ENCODE assay signal across 29 cellular contexts in genomic region chr1:118659646-118660045, GRCh38.
DNase-seq lines count a peak whose midpoint lies in the region; ATAC-seq, FAIRE-seq and TF ChIP-seq lines count a peak whose summit lies in the region.
"Had no signal": no experiment of that assay in that cellular context is flagged by ENCODE, and none has a peak within 500 bp of the region (broad histone marks: within the 10 kb centered on the region; RNA-seq: fewer than 3 reads in every experiment).

No MANE protein-coding gene starts in this region.

- 2% methylated on average over 3 of the region's 3 CpGs for WGBS in K562 (ENCODE audit: insufficient coverage, low coverage, missing lambda C conversion rate)
- WGBS in smooth muscle cell (ENCODE audit: low lambda C conversion rate): 8% methylated on average over 3 of the region's 3 CpGs

- no TSS peak for BruUV-seq in K562 (replicated peaks; lab: Mats Ljungman, UMichigan)

- no peaks in the 10 kb centered on the region for H3K79me2 ChIP-seq in K562 (ENCODE audit: control insufficient read depth, insufficient read depth, low read length)
- no peaks in the 10 kb centered on the region for H3K79me2 ChIP-seq in smooth muscle cell (ENCODE audit: low read depth)

- H4K20me1 ChIP-seq in K562 (replicated peaks; ENCODE audit: control insufficient read depth, insufficient read depth, low read length): no peaks in the 10 kb centered on the region
- no peaks in the 10 kb centered on the region for H4K20me1 ChIP-seq in smooth muscle cell (ENCODE audit: low read depth)

- intact Hi-C loops in Right ventricle myocardium inferior (cut with DNase I): no loop called here
- intact Hi-C loops in K562 (cut with micrococcal nuclease): no loop called here

- no peaks in the 10 kb centered on the region for H3K9me1 ChIP-seq in K562 (ENCODE audit: control insufficient read depth, insufficient read depth, low read length)

- POLR2A ChIA-PET in K562 (lab: Yijun Ruan, JAX): no interaction called here

- peak; percentile 70 for ATAC-seq in Right ventricle myocardium inferior
- ATAC-seq in K562: no peak
- ATAC-seq in GM18517 (IDR thresholded peaks at IDR 0.05; ENCODE audit: unreplicated experiment): no peak
- ATAC-seq: A549; activated T-cell treated with anti-CD3 and anti-CD28 coated beads, Interleukin-2, amount 50 U/mL, for 4 hours had no signal

- H3K27ac ChIP-seq in right atrium auricular region (no peak overlapping the region), K562 (ENCODE audit: extremely low read depth, low read depth, low read length) (no peak overlapping the region), smooth muscle cell (ENCODE audit: low read depth) (no peak overlapping the region)
- H3K27ac ChIP-seq: A549, adrenal gland, epithelial cell of prostate, stomach, thyroid gland had no signal

- H3K27me3 ChIP-seq in right atrium auricular region (no peaks in the 10 kb centered on the region), MG63 (no peaks in the 10 kb centered on the region), K562 (ENCODE audit: control insufficient read depth in 2 of 2, insufficient read depth in 2 of 2, low read length in 2 of 2) (no peaks in the 10 kb centered on the region), smooth muscle cell (ENCODE audit: low read depth) (peaks cover 15% of the 10 kb centered on the region)
- H3K27me3 ChIP-seq: adrenal gland, BE2C, stomach, thyroid gland had no signal

- TF ChIP-seq CTCF in right atrium auricular region (IDR thresholded peaks at IDR 0.05) (no peak), K562 (IDR thresholded peaks at IDR 0.05 in 2 of 3, conservative IDR thresholded peaks at IDR 0.05 in 1 of 3; ENCODE audit: insufficient read depth in 2 of 3, low read depth in 1 of 3, low read length in 3 of 3) (no peak), smooth muscle cell (IDR thresholded peaks at IDR 0.05; ENCODE audit: borderline replicate concordance, insufficient read depth, poor library complexity, severe bottlenecking) (no peak)

- H3K36me3 ChIP-seq in right atrium auricular region: no peaks in the 10 kb centered on the region
- H3K36me3 ChIP-seq in MG63: no peaks in the 10 kb centered on the region
- no peaks in the 10 kb centered on the region for H3K36me3 ChIP-seq in K562 (ENCODE audit: control insufficient read depth, insufficient read depth, low read length)
- no peaks in the 10 kb centered on the region for H3K36me3 ChIP-seq in smooth muscle cell (ENCODE audit: low read depth)
- H3K36me3 ChIP-seq: adrenal gland, BE2C, stomach, thyroid gland had no signal

- TF ChIP-seq EP300 in K562 (IDR thresholded peaks at IDR 0.05; ENCODE audit: low read length): no peak

- H3K9ac ChIP-seq in K562 (ENCODE audit: insufficient read depth in 1 of 2, low read depth in 2 of 2, low read length in 2 of 2) (no peak overlapping the region), smooth muscle cell (ENCODE audit: low read depth) (no peak overlapping the region)

- peaks cover 0 to 4% of the 10 kb centered on the region in 2 donors for H3K4me1 ChIP-seq in right atrium auricular region
- H3K4me1 ChIP-seq in K562 (replicated peaks in 1 of 2; ENCODE audit: control insufficient read depth in 2 of 2, insufficient read depth in 2 of 2, low read length in 2 of 2): no peaks in the 10 kb centered on the region
- H3K4me1 ChIP-seq in smooth muscle cell (ENCODE audit: low read depth): no peaks in the 10 kb centered on the region
- H3K4me1 ChIP-seq: A549, adrenal gland, BE2C, stomach, thyroid gland had no signal

- TF ChIP-seq POLR2A in K562 (conservative IDR thresholded peaks at IDR 0.05): no peak

- DNase-seq in Right ventricle myocardium inferior (ENCODE audit: missing footprints): no peak
- no peak for DNase-seq in right atrium auricular region (ENCODE audit: low spot score)
- DNase-seq in MG63: peak; percentile 37
- no peak for DNase-seq in K562 (ENCODE audit: extremely low read depth in 1 of 4, low spot score in 3 of 4)
- no peak for DNase-seq in smooth muscle cell (lab: John Stamatoyannopoulos, UW; ENCODE audit: unreplicated experiment)
- DNase-seq in COLO668 (lab: John Stamatoyannopoulos, UW; ENCODE audit: unreplicated experiment): no peak
- no peak for DNase-seq in GF-D8 (lab: John Stamatoyannopoulos, UW)
- DNase-seq: activated CD4-positive, alpha-beta T cell treated with anti-CD3 and anti-CD28 coated beads, Interleukin-2, amount 10 ng/mL, durations not matched to agents 7 days and 5 days; activated naive CD4-positive, alpha-beta T cell; activated T-cell treated with anti-CD3 and anti-CD28 coated beads, Interleukin-2, amount 50 U/mL, for 4 hours; adrenal gland; BE2C; CD8-positive, alpha-beta memory T cell; DMS153; effector CD4-positive, alpha-beta T cell; GDM1; HFFc6; naive B cell; NCI-H1048; NCI-H187; NCI-H748 treated with DMSO at 0.1 percent for 48 hours; small intestine; stimulated activated CD4-positive, alpha-beta T cell treated with anti-CD3 and anti-CD28 coated beads, Interleukin-2, amount 100 ng/mL, for 24 hours; stomach; thyroid gland had no signal

- peaks cover 12% of the 10 kb centered on the region for H3F3A ChIP-seq in smooth muscle cell (ENCODE audit: low read depth)

- CTCF ChIA-PET in K562 (lab: Yijun Ruan, JAX; ENCODE audit: low intra/inter-chr PET ratio): no interaction called here

- H3K9me3 ChIP-seq in right atrium auricular region (no peaks in the 10 kb centered on the region), MG63 (peaks cover 21% of the 10 kb centered on the region), K562 (replicated peaks; ENCODE audit: control insufficient read depth, insufficient read depth, low read depth, low read length) (no peaks in the 10 kb centered on the region; the same call in 1 of the 2 replicates), smooth muscle cell (replicated peaks; ENCODE audit: low read depth) (no peaks in the 10 kb centered on the region)
- H3K9me3 ChIP-seq: A549, adrenal gland, thyroid gland had no signal

- in situ Hi-C loops in K562 (cut with MboI): no loop called here

- H3K4me3 ChIP-seq in right atrium auricular region: no peak overlapping the region
- no peak overlapping the region for H3K4me3 ChIP-seq in MG63
- no peak overlapping the region for H3K4me3 ChIP-seq in K562
- no peak overlapping the region for H3K4me3 ChIP-seq in smooth muscle cell
- H3K4me3 ChIP-seq: A549, adrenal gland, stomach, thyroid gland had no signal

- no peak for FAIRE-seq in K562 (lab: Jason Lieb, UNC)
- FAIRE-seq: A549, islet of Langerhans, small intestine had no signal

- H2AFZ ChIP-seq in K562 (ENCODE audit: low read depth, low read length): no peak overlapping the region
- no peak overlapping the region for H2AFZ ChIP-seq in smooth muscle cell (ENCODE audit: low read depth)

- H3K4me2 ChIP-seq in K562 (ENCODE audit: insufficient read depth, low read length): no peak overlapping the region
- peak overlapping the region; percentile 33 for H3K4me2 ChIP-seq in smooth muscle cell
- H3K4me2 ChIP-seq: A549 had no signal

- TF ChIP-seq RAD21 in K562 (CRISPR knock-in tag; conservative IDR thresholded peaks at IDR 0.05 in 1 of 2, IDR thresholded peaks at IDR 0.05 in 1 of 2): no peak

TF ChIP-seq in K562, 482 proteins besides CTCF, POLR2A, EP300 and RAD21 (continues in another document):
- no peak for TF ChIP-seq ZNF436 (CRISPR knock-in tag; IDR thresholded peaks at IDR 0.05)
- TF ChIP-seq TAF9B (IDR thresholded peaks at IDR 0.05; ENCODE audit: partially characterized antibody): no peak
- TF ChIP-seq, protein P1, sequence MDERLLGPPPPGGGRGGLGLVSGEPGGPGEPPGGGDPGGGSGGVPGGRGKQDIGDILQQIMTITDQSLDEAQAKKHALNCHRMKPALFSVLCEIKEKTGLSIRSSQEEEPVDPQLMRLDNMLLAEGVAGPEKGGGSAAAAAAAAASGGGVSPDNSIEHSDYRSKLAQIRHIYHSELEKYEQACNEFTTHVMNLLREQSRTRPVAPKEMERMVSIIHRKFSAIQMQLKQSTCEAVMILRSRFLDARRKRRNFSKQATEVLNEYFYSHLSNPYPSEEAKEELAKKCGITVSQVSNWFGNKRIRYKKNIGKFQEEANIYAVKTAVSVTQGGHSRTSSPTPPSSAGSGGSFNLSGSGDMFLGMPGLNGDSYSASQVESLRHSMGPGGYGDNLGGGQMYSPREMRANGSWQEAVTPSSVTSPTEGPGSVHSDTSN (CRISPR knock-in tag; IDR thresholded peaks at IDR 0.05; ENCODE audit: low read depth): no peak
- TF ChIP-seq, protein P1 (tag; conservative IDR thresholded peaks at IDR 0.05; ENCODE audit: low read depth): peak; percentile 61
- no peak for TF ChIP-seq KAT2B (IDR thresholded peaks at IDR 0.05; ENCODE audit: low read depth, low read length)
